Comparison of ENCODE assay signal across 9 cellular contexts in the genomic region with DNA sequence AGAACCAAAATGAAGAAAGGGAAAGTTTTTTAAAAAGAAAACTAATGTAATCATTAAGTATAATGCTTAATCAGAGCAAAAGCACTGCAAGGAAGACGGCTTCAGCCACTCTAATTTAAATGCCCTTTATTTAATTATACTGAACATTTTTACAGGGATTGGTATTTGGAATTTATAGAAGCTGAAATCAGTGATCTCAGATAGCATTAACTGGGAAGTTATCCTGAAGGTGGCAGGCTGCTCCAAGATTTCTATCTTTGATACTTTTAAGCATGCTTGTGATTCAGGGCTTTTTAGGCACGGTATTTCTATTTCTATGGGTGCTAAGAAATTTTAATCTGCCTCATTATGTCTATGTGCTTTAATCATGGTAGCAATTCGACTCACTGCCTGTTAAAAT. TPM values are rescaled to one million over a fixed set of nuclear protein-coding genes. Genes with fewer than 3 reads are reported as not detected.
DNase-seq lines count a peak whose midpoint lies in the region; ATAC-seq, FAIRE-seq and TF ChIP-seq lines count a peak whose summit lies in the region.
"Had no signal": no experiment of that assay in that cellular context is flagged by ENCODE, and none has a peak within 500 bp of the region (broad histone marks: within the 10 kb centered on the region; RNA-seq: fewer than 3 reads in every experiment).

No MANE protein-coding gene starts in this region.

- H3K27me3 ChIP-seq in adrenal gland (peaks cover 8% of the 10 kb centered on the region), small intestine (ENCODE audit: control insufficient read depth in 2 of 2, insufficient read depth in 2 of 2, low read length in 2 of 2) (no peaks in the 10 kb centered on the region)

- CTCF ChIA-PET in activated CD4-positive, alpha-beta T cell treated with anti-CD3 and anti-CD28 coated beads, Interleukin-2, amount 10 ng/mL, durations not matched to agents 7 days and 5 days (lab: Charles Lee) = interaction anchor here (1.4 to 1.7 kb wide), 4 partner anchors 14 to 160 kb away, joined by 3 to 7 read pairs (median 3); no protein-coding TSS in a partner anchor

- FAIRE-seq in small intestine (lab: Jason Lieb, UNC) = no peak
- FAIRE-seq: colon had no signal

- H3K36me3 ChIP-seq in adrenal gland (replicated peaks in 1 of 2) (peaks cover 0 to 7% of the 10 kb centered on the region in 2 donors), small intestine (ENCODE audit: control insufficient read depth in 2 of 2, insufficient read depth in 2 of 2, low read length in 2 of 2) (no peaks in the 10 kb centered on the region)

- H3K36me3 Mint-ChIP-seq in activated CD4-positive, alpha-beta T cell treated with anti-CD3 and anti-CD28 coated beads, Interleukin-2, amount 10 ng/mL, durations not matched to agents 7 days and 5 days (ENCODE audit: low read depth) = peaks cover 16% of the 10 kb centered on the region

- no peak for TF ChIP-seq POLR2A in adrenal gland (IDR thresholded peaks at IDR 0.05)

- H3K9me3 ChIP-seq in adrenal gland (replicated peaks in 1 of 3) (no peaks in the 10 kb centered on the region), small intestine (ENCODE audit: control insufficient read depth, low read depth) (no peaks in the 10 kb centered on the region)

- no peaks in the 10 kb centered on the region for H3K9me3 Mint-ChIP-seq in activated CD4-positive, alpha-beta T cell treated with anti-CD3 and anti-CD28 coated beads, Interleukin-2, amount 10 ng/mL, durations not matched to agents 7 days and 5 days

- peaks cover 17 to 26% of the 10 kb centered on the region in 2 donors for H3K4me1 ChIP-seq in adrenal gland (replicated peaks in 1 of 2)
- H3K4me1 ChIP-seq in small intestine (ENCODE audit: control insufficient read depth in 2 of 2, insufficient read depth in 1 of 2, low read depth in 1 of 2, low read length in 1 of 2) = peaks cover 2 to 5% of the 10 kb centered on the region in 2 donors

- ATAC-seq in GM21360 (IDR thresholded peaks at IDR 0.05; ENCODE audit: unreplicated experiment) = no peak

- H3K4me3 ChIP-seq in adrenal gland = peak overlapping the region in 1 of 4 donors; percentile 84
- no peak overlapping the region for H3K4me3 ChIP-seq in small intestine (ENCODE audit: low read depth in 1 of 2, low read length in 2 of 2)

- intact Hi-C loops in adrenal gland (cut with DNase I) = loop anchor here in 1 of 2 donors (5.0 kb wide), 1 partner anchor 272 kb away; no protein-coding TSS in a partner anchor

- POLR2A ChIA-PET in activated CD4-positive, alpha-beta T cell treated with anti-CD3 and anti-CD28 coated beads, Interleukin-2, amount 10 ng/mL, durations not matched to agents 7 days and 5 days (lab: Charles Lee) = no interaction called here

- peaks cover 33% of the 10 kb centered on the region for H3K4me1 Mint-ChIP-seq in activated CD4-positive, alpha-beta T cell treated with anti-CD3 and anti-CD28 coated beads, Interleukin-2, amount 10 ng/mL, durations not matched to agents 7 days and 5 days

- WGBS in adrenal gland, 4 donors = 2 to 12% (median 7%) methylated on average over 3 of the region's 3 CpGs
- 21 to 25% (median 23%) methylated on average over 3 of the region's 3 CpGs for WGBS in small intestine, 3 donors

- peak overlapping the region; percentile 13 to 88 (median 87) for H3K27ac ChIP-seq in adrenal gland
- H3K27ac ChIP-seq in small intestine (ENCODE audit: low read depth in 1 of 2, low read length in 1 of 2) = no peak overlapping the region

- H3K27me3 Mint-ChIP-seq in activated CD4-positive, alpha-beta T cell treated with anti-CD3 and anti-CD28 coated beads, Interleukin-2, amount 10 ng/mL, durations not matched to agents 7 days and 5 days = peaks cover 7% of the 10 kb centered on the region

- no peak overlapping the region for H3K4me3 Mint-ChIP-seq in activated CD4-positive, alpha-beta T cell treated with anti-CD3 and anti-CD28 coated beads, Interleukin-2, amount 10 ng/mL, durations not matched to agents 7 days and 5 days

- peak; percentile 32 to 73 (median 58) for TF ChIP-seq CTCF in adrenal gland (IDR thresholded peaks at IDR 0.05)

- H3K27ac Mint-ChIP-seq in activated CD4-positive, alpha-beta T cell treated with anti-CD3 and anti-CD28 coated beads, Interleukin-2, amount 10 ng/mL, durations not matched to agents 7 days and 5 days = peak overlapping the region; percentile 92

- no peak for DNase-seq in activated CD4-positive, alpha-beta T cell treated with anti-CD3 and anti-CD28 coated beads, Interleukin-2, amount 10 ng/mL, durations not matched to agents 7 days and 5 days
- no peak for DNase-seq in activated CD4-positive, alpha-beta T cell treated with anti-CD3 and anti-CD28 coated beads, Interleukin-2, amount 50 U/mL, for 1 hour
- DNase-seq in NCI-H1417 (lab: John Stamatoyannopoulos, UW) = peak; percentile 13 to 64 (median 31)
- DNase-seq in adrenal gland = peak; percentile 28 to 61 (median 45)
- peak; percentile 10 to 86 for DNase-seq in hippocampal formation (lab: John Stamatoyannopoulos, UW)
- DNase-seq in small intestine = peak; percentile 51
- DNase-seq in activated CD4-positive, alpha-beta T cell treated with anti-CD3 and anti-CD28 coated beads, Interleukin-2, amount 50 U/mL, for 48 hours = no peak

RNA-seq across cellular contexts. Expression of a gene that starts 1.3 kb away (rescaled TPM):
- total RNA-seq in activated CD4-positive, alpha-beta T cell treated with anti-CD3 and anti-CD28 coated beads, Interleukin-2, amount 10 ng/mL, durations not matched to agents 7 days and 5 days = 10 to 100 TPM; 34.3 to 42.7 TPM
- total RNA-seq in adrenal gland = 10 to 100 TPM; 11.4 to 73.5 (median 28.3) TPM
- polyA plus RNA-seq in adrenal gland (10 to 100 TPM; 27.8 to 51.3 (median 27.9) TPM), small intestine (10 to 100 TPM; 35.1 to 46.2 (median 38.3) TPM)

RNA-seq across cellular contexts. Expression of a gene that starts 25.5 kb away (rescaled TPM):
- total RNA-seq in activated CD4-positive, alpha-beta T cell treated with anti-CD3 and anti-CD28 coated beads, Interleukin-2, amount 10 ng/mL, durations not matched to agents 7 days and 5 days = 1 to 10 TPM in 1 of 2 experiments, under 1 TPM in 1; 0.97 to 1.6 TPM
- 1 to 10 TPM in 1 of 8 donors, under 1 TPM in 6, not detected in 1; 0.21 to 1.2 (median 0.36) TPM for total RNA-seq in adrenal gland
- polyA plus RNA-seq in adrenal gland (under 1 TPM; 0.37 to 0.80 (median 0.37) TPM), small intestine (under 1 TPM in 2 of 3 donors, not detected in 1; 0.60 to 0.89 TPM)

Comparison
In these comparisons a context has a peak if more than half of its experiments do, and no peak if none do; other contexts are left out.
1. DNase-seq: peak in NCI-H1417 (3 of 3), adrenal gland (7 of 7), hippocampal formation (2 of 2) and small intestine (single experiment); none in activated CD4-positive, alpha-beta T cell treated with anti-CD3 and anti-CD28 coated beads, Interleukin-2, amount 10 ng/mL, durations not matched to agents 7 days and 5 days (single experiment), activated CD4-positive, alpha-beta T cell treated with anti-CD3 and anti-CD28 coated beads, Interleukin-2, amount 50 U/mL, for 1 hour (single experiment) and activated CD4-positive, alpha-beta T cell treated with anti-CD3 and anti-CD28 coated beads, Interleukin-2, amount 50 U/mL, for 48 hours (0 of 2).
2. H3K27ac ChIP-seq: peak in adrenal gland (5 of 5); none in small intestine (0 of 2).